In genomic region chr1:203199002-203199401, GRCh38 we compare ENCODE assay signal across 19 cellular contexts. TPM values are rescaled to one million over a fixed set of nuclear protein-coding genes. Genes with fewer than 3 reads are reported as not detected.
DNase-seq lines count a peak whose midpoint lies in the region; ATAC-seq and TF ChIP-seq lines count a peak whose summit lies in the region.
"Had no signal": no experiment of that assay in that cellular context is flagged by ENCODE, and none has a peak within 500 bp of the region (broad histone marks: within the 10 kb centered on the region; RNA-seq: fewer than 3 reads in every experiment).

No MANE protein-coding gene starts in this region.

- CTCF ChIA-PET in RWPE1 (lab: Yijun Ruan, JAX) = interaction anchor here (1.0 kb wide), 1 partner anchor 26 kb away, joined by 3 read pairs; no protein-coding TSS in a partner anchor

- H3K4me1 ChIP-seq in ACC112 (ENCODE audit: control insufficient read depth, insufficient read depth, low read length, unreplicated experiment) = peaks cover 65% of the 10 kb centered on the region
- peaks cover 71% of the 10 kb centered on the region for H3K4me1 ChIP-seq in osteoblast (ENCODE audit: insufficient read depth, low read length)

- ATAC-seq in HG02852 (IDR thresholded peaks at IDR 0.05; ENCODE audit: unreplicated experiment) = no peak
- ATAC-seq: A549, GM23338, Panc1 had no signal

- H3K27ac Mint-ChIP-seq in activated CD4-positive, alpha-beta T cell treated with anti-CD3 and anti-CD28 coated beads, Interleukin-2, amount 10 ng/mL, durations not matched to agents 24 days and 14 days = no peak overlapping the region
- H3K27ac Mint-ChIP-seq: CD4-positive, alpha-beta memory T cell; GM23338 had no signal

- H3K4me1 Mint-ChIP-seq in activated CD4-positive, alpha-beta T cell treated with anti-CD3 and anti-CD28 coated beads, Interleukin-2, amount 10 ng/mL, durations not matched to agents 24 days and 14 days = no peaks in the 10 kb centered on the region
- H3K4me1 Mint-ChIP-seq: CD4-positive, alpha-beta memory T cell; GM23338 had no signal

- DNase-seq in RWPE1 (ENCODE audit: low spot score) (no peak), osteoblast (ENCODE audit: insufficient read length, low spot score, missing footprints) (no peak), COLO668 (lab: John Stamatoyannopoulos, UW; ENCODE audit: unreplicated experiment) (no peak), NCI-H2196 treated with DMSO at 0.1 percent for 48 hours (lab: John Stamatoyannopoulos, UW; ENCODE audit: unreplicated experiment) (no peak)
- DNase-seq in activated CD4-positive, alpha-beta T cell treated with anti-CD3 and anti-CD28 coated beads, Interleukin-2, amount 10 ng/mL, durations not matched to agents 24 days and 14 days = no peak
- DNase-seq: CD4-positive, alpha-beta memory T cell; GF-D8; MG63; NCI-H1105; NCI-H1930; NCI-H510A treated with DMSO at 0.1 percent for 48 hours; Right ventricle myocardium superior had no signal

- H4K20me1 ChIP-seq in osteoblast (ENCODE audit: insufficient read depth, low read length) = no peaks in the 10 kb centered on the region

- peak overlapping the region; percentile 81; the same call in 1 of the 2 replicates for H3K27ac ChIP-seq in ACC112 (ENCODE audit: low read depth, low read length)
- H3K27ac ChIP-seq in RWPE1 = peak overlapping the region; percentile 92
- H3K27ac ChIP-seq in layer of hippocampus (ENCODE audit: low read depth, low read length) = peak overlapping the region; percentile 4
- peak overlapping the region; percentile 84 for H3K27ac ChIP-seq in osteoblast (ENCODE audit: low read depth, low read length)
- H3K27ac ChIP-seq: KMS-11 had no signal

- no peaks in the 10 kb centered on the region for H3K9me3 ChIP-seq in osteoblast (ENCODE audit: low read depth, low read length)
- H3K9me3 ChIP-seq: A549, MG63 had no signal

- no peaks in the 10 kb centered on the region for H3K36me3 Mint-ChIP-seq in activated CD4-positive, alpha-beta T cell treated with anti-CD3 and anti-CD28 coated beads, Interleukin-2, amount 10 ng/mL, durations not matched to agents 24 days and 14 days (ENCODE audit: low read depth)
- H3K36me3 Mint-ChIP-seq: CD4-positive, alpha-beta memory T cell had no signal

- intact Hi-C loops in activated CD4-positive, alpha-beta T cell treated with anti-CD3 and anti-CD28 coated beads, Interleukin-2, amount 10 ng/mL, durations not matched to agents 24 days and 14 days (cut with micrococcal nuclease) = no loop called here

- H3K27me3 Mint-ChIP-seq in activated CD4-positive, alpha-beta T cell treated with anti-CD3 and anti-CD28 coated beads, Interleukin-2, amount 10 ng/mL, durations not matched to agents 24 days and 14 days = peaks cover 24% of the 10 kb centered on the region

- no peak overlapping the region for H3K4me3 Mint-ChIP-seq in activated CD4-positive, alpha-beta T cell treated with anti-CD3 and anti-CD28 coated beads, Interleukin-2, amount 10 ng/mL, durations not matched to agents 24 days and 14 days
- H3K4me3 Mint-ChIP-seq: CD4-positive, alpha-beta memory T cell; GM23338 had no signal

- H3K4me3 ChIP-seq in ACC112 (ENCODE audit: low read depth, low read length) (no peak overlapping the region), osteoblast (ENCODE audit: insufficient read depth, low read length) (no peak overlapping the region)
- H3K4me3 ChIP-seq: A549, GM23338, MG63 had no signal

- H3K27me3 ChIP-seq in ACC112 (ENCODE audit: insufficient read depth, low read length) (no peaks in the 10 kb centered on the region), layer of hippocampus (ENCODE audit: control insufficient read depth, insufficient read depth, low read length) (no peaks in the 10 kb centered on the region), osteoblast (ENCODE audit: insufficient read depth, low read length) (no peaks in the 10 kb centered on the region)
- H3K27me3 ChIP-seq: MG63 had no signal

- no peak overlapping the region for H3K4me2 ChIP-seq in osteoblast (ENCODE audit: insufficient read depth, low read length)
- H3K4me2 ChIP-seq: A549, GM23338, KMS-11 had no signal

- H3K9me3 Mint-ChIP-seq in activated CD4-positive, alpha-beta T cell treated with anti-CD3 and anti-CD28 coated beads, Interleukin-2, amount 10 ng/mL, durations not matched to agents 24 days and 14 days = no peaks in the 10 kb centered on the region
- H3K9me3 Mint-ChIP-seq: GM23338 had no signal

- H2AFZ ChIP-seq in ACC112 (ENCODE audit: low read length, unreplicated experiment) = no peak overlapping the region
- no peak overlapping the region for H2AFZ ChIP-seq in osteoblast (ENCODE audit: low read length)
- H2AFZ ChIP-seq: GM23338 had no signal

- no peaks in the 10 kb centered on the region for H3K36me3 ChIP-seq in ACC112 (ENCODE audit: insufficient read depth, low read length)
- H3K36me3 ChIP-seq in osteoblast (ENCODE audit: insufficient read depth, low read length) = no peaks in the 10 kb centered on the region
- H3K36me3 ChIP-seq: MG63 had no signal

- TF ChIP-seq CTCF in RWPE1 (conservative IDR thresholded peaks at IDR 0.05; ENCODE audit: low read depth) = no peak
- TF ChIP-seq CTCF in osteoblast (IDR thresholded peaks at IDR 0.05; ENCODE audit: extremely low read depth, low read depth, low read length) = no peak

- H3K79me2 ChIP-seq in ACC112 (ENCODE audit: control insufficient read depth, insufficient read depth, low read length, unreplicated experiment) = no peaks in the 10 kb centered on the region
- no peaks in the 10 kb centered on the region for H3K79me2 ChIP-seq in osteoblast (ENCODE audit: insufficient read depth, low read length)

- POLR2A ChIA-PET in RWPE1 (lab: Yijun Ruan, JAX; ENCODE audit: low non-redundant PET) = no interaction called here

RNA-seq across cellular contexts. Expression of gene CHI3L1, which starts 12.5 kb away (rescaled TPM):
- 273 and 932 TPM in 2 replicates for total RNA-seq in osteoblast
- total RNA-seq in activated CD4-positive, alpha-beta T cell treated with anti-CD3 and anti-CD28 coated beads, Interleukin-2, amount 10 ng/mL, durations not matched to agents 24 days and 14 days = not detected in 2 replicates

RNA-seq across cellular contexts. Expression of gene MYBPH, which starts 23.4 kb away (rescaled TPM):
- under 0.01 and 0.29 TPM in 2 replicates for total RNA-seq in osteoblast
- not detected in 2 replicates for total RNA-seq in activated CD4-positive, alpha-beta T cell treated with anti-CD3 and anti-CD28 coated beads, Interleukin-2, amount 10 ng/mL, durations not matched to agents 24 days and 14 days
- total RNA-seq: CD4-positive, alpha-beta memory T cell; GM23338; Right ventricle myocardium superior had no signal

RNA-seq across cellular contexts. Expression of gene CHIT1, which starts 30.5 kb away (rescaled TPM):
- total RNA-seq in osteoblast = under 0.01 TPM in 1 of 2 replicates, not detected in the other
- total RNA-seq in activated CD4-positive, alpha-beta T cell treated with anti-CD3 and anti-CD28 coated beads, Interleukin-2, amount 10 ng/mL, durations not matched to agents 24 days and 14 days = 0.21 and 0.70 TPM in 2 replicates

Comparison
In these comparisons a context has a peak if more than half of its experiments do, and no peak if none do; other contexts are left out.
1. H3K27ac ChIP-seq: peak in every context shown above with its lines; median percentile 92 in RWPE1; 84 in osteoblast; 81 in ACC112; 4 in layer of hippocampus.
2. RNA of gene CHI3L1, which starts 12.5 kb away (total RNA-seq): 273 to 932 TPM in osteoblast; not detected in activated CD4-positive, alpha-beta T cell treated with anti-CD3 and anti-CD28 coated beads, Interleukin-2, amount 10 ng/mL, durations not matched to agents 24 days and 14 days; every median in the first group is over 100 times any median in the second.